Comparison of ENCODE assay signal across 1 cellular context in the genomic region with DNA sequence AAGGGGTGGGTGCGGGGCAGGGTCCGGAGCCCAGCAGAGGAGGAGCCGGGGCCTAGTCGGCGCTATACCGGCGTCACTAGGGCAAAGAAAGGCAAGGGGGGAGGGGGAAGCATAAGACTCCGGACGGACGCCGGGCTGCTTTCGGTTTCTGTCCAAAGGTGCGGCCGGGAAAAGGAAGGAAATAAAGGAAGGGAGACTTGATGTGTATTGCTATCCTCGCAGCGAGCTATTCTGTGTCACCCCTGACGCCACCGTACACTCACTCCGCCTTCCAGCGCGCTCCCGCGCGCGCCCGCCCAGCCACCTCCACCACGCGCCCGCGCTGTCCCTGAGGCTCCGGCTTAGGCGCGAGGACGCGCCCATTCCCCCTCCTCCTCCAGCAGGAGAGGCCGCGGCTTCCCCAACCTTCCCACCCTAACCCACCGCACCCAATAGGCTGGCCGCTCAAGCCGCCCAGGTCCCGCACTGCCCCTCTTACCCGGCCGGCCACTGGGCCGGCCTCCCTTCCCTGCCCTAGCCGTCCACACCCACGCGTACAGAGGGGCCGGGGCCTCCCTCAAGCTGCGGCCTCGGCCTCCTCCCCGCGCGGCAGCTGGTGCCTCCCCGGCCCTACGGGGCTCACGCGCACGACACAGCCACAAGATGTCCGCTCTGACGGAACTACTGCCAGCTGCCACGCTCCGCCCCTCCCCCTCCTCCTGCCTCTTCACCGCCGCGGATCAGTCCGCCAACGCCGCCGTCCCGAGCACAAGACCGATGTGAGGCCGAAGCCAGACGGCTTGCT.
TF ChIP-seq lines count a peak whose summit lies in the region.

A gene (minus strand): TSS at position 662 of the 784 bp plus-strand sequence. CDS start 1,043 bp downstream, outside the sequence.

TF ChIP-seq in GM12878, 131 proteins besides CTCF, POLR2A, EP300 and RAD21 (continued from another document and continues in another):
- TF ChIP-seq, protein P1, sequence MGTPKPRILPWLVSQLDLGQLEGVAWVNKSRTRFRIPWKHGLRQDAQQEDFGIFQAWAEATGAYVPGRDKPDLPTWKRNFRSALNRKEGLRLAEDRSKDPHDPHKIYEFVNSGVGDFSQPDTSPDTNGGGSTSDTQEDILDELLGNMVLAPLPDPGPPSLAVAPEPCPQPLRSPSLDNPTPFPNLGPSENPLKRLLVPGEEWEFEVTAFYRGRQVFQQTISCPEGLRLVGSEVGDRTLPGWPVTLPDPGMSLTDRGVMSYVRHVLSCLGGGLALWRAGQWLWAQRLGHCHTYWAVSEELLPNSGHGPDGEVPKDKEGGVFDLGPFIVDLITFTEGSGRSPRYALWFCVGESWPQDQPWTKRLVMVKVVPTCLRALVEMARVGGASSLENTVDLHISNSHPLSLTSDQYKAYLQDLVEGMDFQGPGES (IDR thresholded peaks at IDR 0.05), result no peak
- TF ChIP-seq, protein P2, sequence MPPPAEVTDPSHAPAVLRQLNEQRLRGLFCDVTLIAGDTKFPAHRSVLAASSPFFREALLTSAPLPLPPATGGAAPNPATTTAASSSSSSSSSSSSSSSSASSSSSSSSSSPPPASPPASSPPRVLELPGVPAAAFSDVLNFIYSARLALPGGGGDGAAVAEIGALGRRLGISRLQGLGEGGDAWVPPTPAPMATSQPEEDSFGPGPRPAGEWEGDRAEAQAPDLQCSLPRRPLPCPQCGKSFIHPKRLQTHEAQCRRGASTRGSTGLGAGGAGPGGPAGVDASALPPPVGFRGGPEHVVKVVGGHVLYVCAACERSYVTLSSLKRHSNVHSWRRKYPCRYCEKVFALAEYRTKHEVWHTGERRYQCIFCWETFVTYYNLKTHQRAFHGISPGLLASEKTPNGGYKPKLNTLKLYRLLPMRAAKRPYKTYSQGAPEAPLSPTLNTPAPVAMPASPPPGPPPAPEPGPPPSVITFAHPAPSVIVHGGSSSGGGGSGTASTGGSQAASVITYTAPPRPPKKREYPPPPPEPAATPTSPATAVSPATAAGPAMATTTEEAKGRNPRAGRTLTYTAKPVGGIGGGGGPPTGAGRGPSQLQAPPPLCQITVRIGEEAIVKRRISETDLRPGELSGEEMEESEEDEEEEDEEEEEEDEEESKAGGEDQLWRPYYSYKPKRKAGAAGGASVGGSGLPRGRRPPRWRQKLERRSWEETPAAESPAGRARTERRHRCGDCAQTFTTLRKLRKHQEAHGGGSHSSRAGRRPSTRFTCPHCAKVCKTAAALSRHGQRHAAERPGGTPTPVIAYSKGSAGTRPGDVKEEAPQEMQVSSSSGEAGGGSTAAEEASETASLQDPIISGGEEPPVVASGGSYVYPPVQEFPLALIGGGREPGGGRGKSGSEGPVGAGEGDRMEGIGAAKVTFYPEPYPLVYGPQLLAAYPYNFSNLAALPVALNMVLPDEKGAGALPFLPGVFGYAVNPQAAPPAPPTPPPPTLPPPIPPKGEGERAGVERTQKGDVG (CRISPR knock-in tag; IDR thresholded peaks at IDR 0.05), result no peak
- peak; percentile 42; the same call in 1 of the 2 replicates for TF ChIP-seq TBL1XR1 (IDR thresholded peaks at IDR 0.05; ENCODE audit: low read depth, low read length)
- peak; percentile 90; the same call in 1 of the 2 replicates for TF ChIP-seq RB1 (IDR thresholded peaks at IDR 0.05; ENCODE audit: borderline replicate concordance)
- TF ChIP-seq HDGF (IDR thresholded peaks at IDR 0.05), result no peak
- TF ChIP-seq, protein P3, sequence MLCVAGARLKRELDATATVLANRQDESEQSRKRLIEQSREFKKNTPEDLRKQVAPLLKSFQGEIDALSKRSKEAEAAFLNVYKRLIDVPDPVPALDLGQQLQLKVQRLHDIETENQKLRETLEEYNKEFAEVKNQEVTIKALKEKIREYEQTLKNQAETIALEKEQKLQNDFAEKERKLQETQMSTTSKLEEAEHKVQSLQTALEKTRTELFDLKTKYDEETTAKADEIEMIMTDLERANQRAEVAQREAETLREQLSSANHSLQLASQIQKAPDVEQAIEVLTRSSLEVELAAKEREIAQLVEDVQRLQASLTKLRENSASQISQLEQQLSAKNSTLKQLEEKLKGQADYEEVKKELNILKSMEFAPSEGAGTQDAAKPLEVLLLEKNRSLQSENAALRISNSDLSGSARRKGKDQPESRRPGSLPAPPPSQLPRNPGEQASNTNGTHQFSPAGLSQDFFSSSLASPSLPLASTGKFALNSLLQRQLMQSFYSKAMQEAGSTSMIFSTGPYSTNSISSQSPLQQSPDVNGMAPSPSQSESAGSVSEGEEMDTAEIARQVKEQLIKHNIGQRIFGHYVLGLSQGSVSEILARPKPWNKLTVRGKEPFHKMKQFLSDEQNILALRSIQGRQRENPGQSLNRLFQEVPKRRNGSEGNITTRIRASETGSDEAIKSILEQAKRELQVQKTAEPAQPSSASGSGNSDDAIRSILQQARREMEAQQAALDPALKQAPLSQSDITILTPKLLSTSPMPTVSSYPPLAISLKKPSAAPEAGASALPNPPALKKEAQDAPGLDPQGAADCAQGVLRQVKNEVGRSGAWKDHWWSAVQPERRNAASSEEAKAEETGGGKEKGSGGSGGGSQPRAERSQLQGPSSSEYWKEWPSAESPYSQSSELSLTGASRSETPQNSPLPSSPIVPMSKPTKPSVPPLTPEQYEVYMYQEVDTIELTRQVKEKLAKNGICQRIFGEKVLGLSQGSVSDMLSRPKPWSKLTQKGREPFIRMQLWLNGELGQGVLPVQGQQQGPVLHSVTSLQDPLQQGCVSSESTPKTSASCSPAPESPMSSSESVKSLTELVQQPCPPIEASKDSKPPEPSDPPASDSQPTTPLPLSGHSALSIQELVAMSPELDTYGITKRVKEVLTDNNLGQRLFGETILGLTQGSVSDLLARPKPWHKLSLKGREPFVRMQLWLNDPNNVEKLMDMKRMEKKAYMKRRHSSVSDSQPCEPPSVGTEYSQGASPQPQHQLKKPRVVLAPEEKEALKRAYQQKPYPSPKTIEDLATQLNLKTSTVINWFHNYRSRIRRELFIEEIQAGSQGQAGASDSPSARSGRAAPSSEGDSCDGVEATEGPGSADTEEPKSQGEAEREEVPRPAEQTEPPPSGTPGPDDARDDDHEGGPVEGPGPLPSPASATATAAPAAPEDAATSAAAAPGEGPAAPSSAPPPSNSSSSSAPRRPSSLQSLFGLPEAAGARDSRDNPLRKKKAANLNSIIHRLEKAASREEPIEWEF (IDR thresholded peaks at IDR 0.05; ENCODE audit: insufficient replicate concordance, low read depth, low read length), result no peak
- peak; percentile 68 for TF ChIP-seq KLF5 (IDR thresholded peaks at IDR 0.05; ENCODE audit: partially characterized antibody)
- peak; percentile 81 to 93 for TF ChIP-seq BHLHE40 (IDR thresholded peaks at IDR 0.05; ENCODE audit: borderline replicate concordance in 1 of 2, low read depth in 2 of 2, low read length in 1 of 2)
- TF ChIP-seq SUZ12 (IDR thresholded peaks at IDR 0.05; ENCODE audit: unreplicated experiment), result no peak
- TF ChIP-seq HDAC6 (IDR thresholded peaks at IDR 0.05; ENCODE audit: unreplicated experiment), result peak; percentile 78
- no peak for TF ChIP-seq NFXL1 (IDR thresholded peaks at IDR 0.05; ENCODE audit: borderline replicate concordance)
- TF ChIP-seq, protein P4, sequence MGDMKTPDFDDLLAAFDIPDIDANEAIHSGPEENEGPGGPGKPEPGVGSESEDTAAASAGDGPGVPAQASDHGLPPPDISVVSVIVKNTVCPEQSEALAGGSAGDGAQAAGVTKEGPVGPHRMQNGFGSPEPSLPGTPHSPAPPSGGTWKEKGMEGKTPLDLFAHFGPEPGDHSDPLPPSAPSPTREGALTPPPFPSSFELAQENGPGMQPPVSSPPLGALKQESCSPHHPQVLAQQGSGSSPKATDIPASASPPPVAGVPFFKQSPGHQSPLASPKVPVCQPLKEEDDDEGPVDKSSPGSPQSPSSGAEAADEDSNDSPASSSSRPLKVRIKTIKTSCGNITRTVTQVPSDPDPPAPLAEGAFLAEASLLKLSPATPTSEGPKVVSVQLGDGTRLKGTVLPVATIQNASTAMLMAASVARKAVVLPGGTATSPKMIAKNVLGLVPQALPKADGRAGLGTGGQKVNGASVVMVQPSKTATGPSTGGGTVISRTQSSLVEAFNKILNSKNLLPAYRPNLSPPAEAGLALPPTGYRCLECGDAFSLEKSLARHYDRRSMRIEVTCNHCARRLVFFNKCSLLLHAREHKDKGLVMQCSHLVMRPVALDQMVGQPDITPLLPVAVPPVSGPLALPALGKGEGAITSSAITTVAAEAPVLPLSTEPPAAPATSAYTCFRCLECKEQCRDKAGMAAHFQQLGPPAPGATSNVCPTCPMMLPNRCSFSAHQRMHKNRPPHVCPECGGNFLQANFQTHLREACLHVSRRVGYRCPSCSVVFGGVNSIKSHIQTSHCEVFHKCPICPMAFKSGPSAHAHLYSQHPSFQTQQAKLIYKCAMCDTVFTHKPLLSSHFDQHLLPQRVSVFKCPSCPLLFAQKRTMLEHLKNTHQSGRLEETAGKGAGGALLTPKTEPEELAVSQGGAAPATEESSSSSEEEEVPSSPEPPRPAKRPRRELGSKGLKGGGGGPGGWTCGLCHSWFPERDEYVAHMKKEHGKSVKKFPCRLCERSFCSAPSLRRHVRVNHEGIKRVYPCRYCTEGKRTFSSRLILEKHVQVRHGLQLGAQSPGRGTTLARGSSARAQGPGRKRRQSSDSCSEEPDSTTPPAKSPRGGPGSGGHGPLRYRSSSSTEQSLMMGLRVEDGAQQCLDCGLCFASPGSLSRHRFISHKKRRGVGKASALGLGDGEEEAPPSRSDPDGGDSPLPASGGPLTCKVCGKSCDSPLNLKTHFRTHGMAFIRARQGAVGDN (IDR thresholded peaks at IDR 0.05), result peak; percentile 78
- TF ChIP-seq, protein P5, sequence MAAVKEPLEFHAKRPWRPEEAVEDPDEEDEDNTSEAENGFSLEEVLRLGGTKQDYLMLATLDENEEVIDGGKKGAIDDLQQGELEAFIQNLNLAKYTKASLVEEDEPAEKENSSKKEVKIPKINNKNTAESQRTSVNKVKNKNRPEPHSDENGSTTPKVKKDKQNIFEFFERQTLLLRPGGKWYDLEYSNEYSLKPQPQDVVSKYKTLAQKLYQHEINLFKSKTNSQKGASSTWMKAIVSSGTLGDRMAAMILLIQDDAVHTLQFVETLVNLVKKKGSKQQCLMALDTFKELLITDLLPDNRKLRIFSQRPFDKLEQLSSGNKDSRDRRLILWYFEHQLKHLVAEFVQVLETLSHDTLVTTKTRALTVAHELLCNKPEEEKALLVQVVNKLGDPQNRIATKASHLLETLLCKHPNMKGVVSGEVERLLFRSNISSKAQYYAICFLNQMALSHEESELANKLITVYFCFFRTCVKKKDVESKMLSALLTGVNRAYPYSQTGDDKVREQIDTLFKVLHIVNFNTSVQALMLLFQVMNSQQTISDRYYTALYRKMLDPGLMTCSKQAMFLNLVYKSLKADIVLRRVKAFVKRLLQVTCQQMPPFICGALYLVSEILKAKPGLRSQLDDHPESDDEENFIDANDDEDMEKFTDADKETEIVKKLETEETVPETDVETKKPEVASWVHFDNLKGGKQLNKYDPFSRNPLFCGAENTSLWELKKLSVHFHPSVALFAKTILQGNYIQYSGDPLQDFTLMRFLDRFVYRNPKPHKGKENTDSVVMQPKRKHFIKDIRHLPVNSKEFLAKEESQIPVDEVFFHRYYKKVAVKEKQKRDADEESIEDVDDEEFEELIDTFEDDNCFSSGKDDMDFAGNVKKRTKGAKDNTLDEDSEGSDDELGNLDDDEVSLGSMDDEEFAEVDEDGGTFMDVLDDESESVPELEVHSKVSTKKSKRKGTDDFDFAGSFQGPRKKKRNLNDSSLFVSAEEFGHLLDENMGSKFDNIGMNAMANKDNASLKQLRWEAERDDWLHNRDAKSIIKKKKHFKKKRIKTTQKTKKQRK (IDR thresholded peaks at IDR 0.05; ENCODE audit: low read depth, low read length), result no peak
- TF ChIP-seq IKZF2 (IDR thresholded peaks at IDR 0.05), result peak; percentile 51 to 73
- TF ChIP-seq MEF2B (IDR thresholded peaks at IDR 0.05; ENCODE audit: partially characterized antibody, poor library complexity, severe bottlenecking), result peak; percentile 65
- no peak for TF ChIP-seq GABPA (IDR thresholded peaks at IDR 0.05; ENCODE audit: low read depth)
- peak; percentile 79 for TF ChIP-seq SMAD1 (IDR thresholded peaks at IDR 0.05; ENCODE audit: low read depth, partially characterized antibody)
- no peak for TF ChIP-seq SUPT20H (IDR thresholded peaks at IDR 0.05; ENCODE audit: borderline replicate concordance, control insufficient read depth, low read depth, low read length)
- TF ChIP-seq SMARCA5 (IDR thresholded peaks at IDR 0.05), result peak; percentile 94
- TF ChIP-seq TARDBP (IDR thresholded peaks at IDR 0.05; ENCODE audit: borderline replicate concordance), result peak; percentile 96
- TF ChIP-seq ESRRA (IDR thresholded peaks at IDR 0.05; ENCODE audit: low read length), result no peak
- TF ChIP-seq FOXK2 (IDR thresholded peaks at IDR 0.05), result no peak; the same call in 1 of the 2 replicates
- TF ChIP-seq CHD1 (IDR thresholded peaks at IDR 0.05; ENCODE audit: low read depth, low read length), result peak; percentile 57; the same call in 1 of the 2 replicates
- no peak for TF ChIP-seq ZZZ3 (IDR thresholded peaks at IDR 0.05; ENCODE audit: control insufficient read depth, insufficient read length, low read depth)
- TF ChIP-seq, protein P6, sequence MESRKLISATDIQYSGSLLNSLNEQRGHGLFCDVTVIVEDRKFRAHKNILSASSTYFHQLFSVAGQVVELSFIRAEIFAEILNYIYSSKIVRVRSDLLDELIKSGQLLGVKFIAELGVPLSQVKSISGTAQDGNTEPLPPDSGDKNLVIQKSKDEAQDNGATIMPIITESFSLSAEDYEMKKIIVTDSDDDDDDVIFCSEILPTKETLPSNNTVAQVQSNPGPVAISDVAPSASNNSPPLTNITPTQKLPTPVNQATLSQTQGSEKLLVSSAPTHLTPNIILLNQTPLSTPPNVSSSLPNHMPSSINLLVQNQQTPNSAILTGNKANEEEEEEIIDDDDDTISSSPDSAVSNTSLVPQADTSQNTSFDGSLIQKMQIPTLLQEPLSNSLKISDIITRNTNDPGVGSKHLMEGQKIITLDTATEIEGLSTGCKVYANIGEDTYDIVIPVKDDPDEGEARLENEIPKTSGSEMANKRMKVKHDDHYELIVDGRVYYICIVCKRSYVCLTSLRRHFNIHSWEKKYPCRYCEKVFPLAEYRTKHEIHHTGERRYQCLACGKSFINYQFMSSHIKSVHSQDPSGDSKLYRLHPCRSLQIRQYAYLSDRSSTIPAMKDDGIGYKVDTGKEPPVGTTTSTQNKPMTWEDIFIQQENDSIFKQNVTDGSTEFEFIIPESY (IDR thresholded peaks at IDR 0.05), result no peak
- TF ChIP-seq, protein P7, sequence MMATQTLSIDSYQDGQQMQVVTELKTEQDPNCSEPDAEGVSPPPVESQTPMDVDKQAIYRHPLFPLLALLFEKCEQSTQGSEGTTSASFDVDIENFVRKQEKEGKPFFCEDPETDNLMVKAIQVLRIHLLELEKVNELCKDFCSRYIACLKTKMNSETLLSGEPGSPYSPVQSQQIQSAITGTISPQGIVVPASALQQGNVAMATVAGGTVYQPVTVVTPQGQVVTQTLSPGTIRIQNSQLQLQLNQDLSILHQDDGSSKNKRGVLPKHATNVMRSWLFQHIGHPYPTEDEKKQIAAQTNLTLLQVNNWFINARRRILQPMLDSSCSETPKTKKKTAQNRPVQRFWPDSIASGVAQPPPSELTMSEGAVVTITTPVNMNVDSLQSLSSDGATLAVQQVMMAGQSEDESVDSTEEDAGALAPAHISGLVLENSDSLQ (IDR thresholded peaks at IDR 0.05), result peak; percentile 39; the same call in 1 of the 2 replicates
- peak; percentile 42 for TF ChIP-seq HCFC1 (IDR thresholded peaks at IDR 0.05; ENCODE audit: low read length)
- TF ChIP-seq TCF3 (IDR thresholded peaks at IDR 0.05; ENCODE audit: borderline replicate concordance, insufficient read depth, low read depth, low read length), result peak; percentile 97
- TF ChIP-seq ATF7 (IDR thresholded peaks at IDR 0.05; ENCODE audit: low read depth), result 0 out of 2 replicates have a peak, but pooled peaks have one; percentile 30
- TF ChIP-seq ZNF207 (IDR thresholded peaks at IDR 0.05; ENCODE audit: borderline replicate concordance), result 0 out of 2 replicates have a peak, but pooled peaks have one; percentile 73
- peak; percentile 71 for TF ChIP-seq RELA (IDR thresholded peaks at IDR 0.05; ENCODE audit: borderline replicate concordance, partially characterized antibody)
- TF ChIP-seq CEBPB (IDR thresholded peaks at IDR 0.05; ENCODE audit: borderline replicate concordance in 1 of 2, low read depth in 2 of 2, low read length in 2 of 2), result no peak
- TF ChIP-seq ZNF24 (IDR thresholded peaks at IDR 0.05), result 0 out of 2 replicates have a peak, but pooled peaks have one; percentile 36
